Comparison of ENCODE assay signal across 8 cellular contexts in the genomic region with DNA sequence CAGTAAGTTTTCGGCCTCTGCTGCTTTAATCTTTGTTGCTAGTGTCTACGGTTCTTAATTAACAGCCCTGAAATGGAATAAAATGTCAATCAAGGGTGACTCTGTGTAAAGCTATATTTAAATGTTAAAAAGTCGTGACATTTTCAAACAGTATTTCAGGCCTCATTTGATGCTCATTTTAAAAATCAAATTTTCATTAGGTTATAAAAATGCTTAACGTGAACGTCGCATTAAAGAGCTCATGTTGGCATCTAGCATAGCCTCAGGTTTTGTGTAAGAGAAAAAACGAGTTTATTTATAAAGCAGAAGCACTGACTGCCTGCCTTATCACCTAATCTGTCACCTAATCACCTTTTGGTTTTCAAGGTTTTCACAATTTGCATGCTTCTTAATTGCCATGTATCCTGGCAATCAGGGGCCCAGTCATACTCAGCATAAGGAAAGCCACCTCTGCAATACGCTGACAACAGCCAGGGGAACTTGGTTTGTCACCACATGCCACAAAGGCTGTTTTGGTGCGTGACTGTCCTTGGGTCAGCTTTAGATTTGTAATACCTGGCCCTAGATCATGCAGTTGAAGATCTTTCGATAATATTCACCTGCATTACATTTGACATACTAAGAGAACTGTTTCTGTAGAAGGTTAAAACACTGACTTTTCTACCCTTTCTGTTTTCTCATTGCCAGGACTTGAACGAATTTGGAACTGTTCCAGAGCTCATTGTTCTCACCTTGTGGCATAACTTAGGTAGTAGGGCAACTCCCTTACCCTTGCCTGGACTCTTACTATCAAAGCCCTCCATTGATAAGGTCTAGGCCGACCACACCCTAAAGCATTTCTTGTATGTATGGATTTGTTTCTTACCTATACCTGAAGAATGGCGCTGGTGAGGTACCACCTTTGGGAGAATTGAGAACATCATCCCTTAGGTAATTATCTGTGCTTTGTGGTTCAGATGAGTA.
A peak's percentile ranks its signal among the peaks of the same experiment; 100 is the strongest.
DNase-seq lines count a peak whose midpoint lies in the region; ATAC-seq and TF ChIP-seq lines count a peak whose summit lies in the region.

No MANE protein-coding gene starts in this region.

- H3K4me1 ChIP-seq in mesodermal cell (ENCODE audit: control insufficient read depth, insufficient read depth, low read length, poor library complexity, severe bottlenecking) (peaks cover 36% of the 10 kb centered on the region), HAP-1 (peaks cover 11% of the 10 kb centered on the region), neural progenitor cell (no peaks in the 10 kb centered on the region)

- H3K36me3 ChIP-seq in mesodermal cell (ENCODE audit: control insufficient read depth, insufficient read depth, low read length) (no peaks in the 10 kb centered on the region), HAP-1 (replicated peaks) (no peaks in the 10 kb centered on the region), neural progenitor cell (no peaks in the 10 kb centered on the region)

- H3K36me3 Mint-ChIP-seq in HFFc6 (ENCODE audit: low read depth) (no peaks in the 10 kb centered on the region), neural progenitor cell (no peaks in the 10 kb centered on the region)
- H3K36me3 Mint-ChIP-seq in activated T-cell treated with anti-CD3 and anti-CD28 coated beads, Interleukin-2, amount 50 U/mL, for 72 hours (ENCODE audit: insufficient read depth in 2 of 2): no peaks in the 10 kb centered on the region

- CTCF ChIA-PET in AG04450 (lab: Charles Lee): interaction anchor here (0.6 to 5.1 kb wide), 101 partner anchors 8 to 1199 kb away, joined by 3 to 57 read pairs (median 4); a partner anchor contains a TSS

- H4K20me1 ChIP-seq in neural progenitor cell (ENCODE audit: low read depth): no peaks in the 10 kb centered on the region

- in situ Hi-C loops in HAP-1 (cut with MboI; ENCODE audit: low sequenced_read_pairs): loop anchor here (25.0 kb wide), 2 partner anchors 358 to 908 kb away; no protein-coding TSS in a partner anchor

- no peaks in the 10 kb centered on the region for H3K9me3 Mint-ChIP-seq in HFFc6
- no peaks in the 10 kb centered on the region for H3K9me3 Mint-ChIP-seq in activated T-cell treated with anti-CD3 and anti-CD28 coated beads, Interleukin-2, amount 50 U/mL, for 72 hours
- no peaks in the 10 kb centered on the region for H3K9me3 Mint-ChIP-seq in neural progenitor cell

- H3K27ac ChIP-seq in AG04450 (ENCODE audit: low read depth, low read length): peak overlapping the region; percentile 95
- peak overlapping the region; percentile 87 for H3K27ac ChIP-seq in mesodermal cell (ENCODE audit: low read depth, low read length, severe bottlenecking)
- H3K27ac ChIP-seq in neural progenitor cell: no peak overlapping the region

- H2AFZ ChIP-seq in neural progenitor cell (replicated peaks): no peak overlapping the region

- no peak overlapping the region for H3K9ac ChIP-seq in neural progenitor cell

- TF ChIP-seq CTCF in AG04450 (IDR thresholded peaks at IDR 0.05; ENCODE audit: low read depth, low read length) (no peak), HFFc6 (IDR thresholded peaks at IDR 0.05) (peak; percentile 39), neural progenitor cell (IDR thresholded peaks at IDR 0.05) (no peak)

- H3K79me2 ChIP-seq in neural progenitor cell (ENCODE audit: low read depth): no peaks in the 10 kb centered on the region

- H3K4me3 Mint-ChIP-seq in HFFc6: peak overlapping the region; percentile 69
- H3K4me3 Mint-ChIP-seq in activated T-cell treated with anti-CD3 and anti-CD28 coated beads, Interleukin-2, amount 50 U/mL, for 72 hours: peak overlapping the region; percentile 59 to 69
- no peak overlapping the region for H3K4me3 Mint-ChIP-seq in neural progenitor cell

- DNase-seq in AG04450 (ENCODE audit: low read depth, low spot score): no peak
- no peak for DNase-seq in HFFc6
- peak; percentile 61 to 77 for DNase-seq in activated T-cell treated with anti-CD3 and anti-CD28 coated beads, Interleukin-2, amount 50 U/mL, for 72 hours
- no peak for DNase-seq in cerebellum (ENCODE audit: low spot score)
- no peak for DNase-seq in HAP-1 (ENCODE audit: low spot score in 2 of 2)
- no peak for DNase-seq in neural progenitor cell (ENCODE audit: low spot score)

- H3K9me3 ChIP-seq in AG04450 (ENCODE audit: control insufficient read depth, insufficient read depth, low read length) (no peaks in the 10 kb centered on the region), mesodermal cell (ENCODE audit: control insufficient read depth, low read length) (no peaks in the 10 kb centered on the region), HAP-1 (no peaks in the 10 kb centered on the region), neural progenitor cell (ENCODE audit: low read depth) (no peaks in the 10 kb centered on the region)

- H3F3A ChIP-seq in neural progenitor cell (ENCODE audit: low read depth): no peaks in the 10 kb centered on the region

- H3K4me3 ChIP-seq in AG04450 (ENCODE audit: low read depth, low read length) (no peak overlapping the region), mesodermal cell (ENCODE audit: extremely low read depth, insufficient read depth, low read length, poor library complexity, severe bottlenecking) (no peak overlapping the region), HAP-1 (no peak overlapping the region), neural progenitor cell (no peak overlapping the region)

- H3K4me1 Mint-ChIP-seq in HFFc6 (ENCODE audit: low read depth) (no peaks in the 10 kb centered on the region), neural progenitor cell (peaks cover 7% of the 10 kb centered on the region)
- peaks cover 10% of the 10 kb centered on the region for H3K4me1 Mint-ChIP-seq in activated T-cell treated with anti-CD3 and anti-CD28 coated beads, Interleukin-2, amount 50 U/mL, for 72 hours (ENCODE audit: low read depth)

- ATAC-seq in activated T-cell treated with anti-CD3 and anti-CD28 coated beads, Interleukin-2, amount 50 U/mL, for 72 hours (replicated peaks in 1 of 2): peak; percentile 63 to 71
- ATAC-seq in GM19035 (IDR thresholded peaks at IDR 0.05; ENCODE audit: unreplicated experiment): no peak

- 47 to 56% methylated on average over 7 of the region's 13 CpGs for WGBS in mesodermal cell (ENCODE audit: insufficient coverage in 2 of 2), 2 experiments

- H3K27ac Mint-ChIP-seq in HFFc6: no peak overlapping the region
- peak overlapping the region; percentile 91 for H3K27ac Mint-ChIP-seq in activated T-cell treated with anti-CD3 and anti-CD28 coated beads, Interleukin-2, amount 50 U/mL, for 72 hours
- no peak overlapping the region for H3K27ac Mint-ChIP-seq in neural progenitor cell

- POLR2A ChIA-PET in AG04450 (lab: Yijun Ruan, JAX): interaction anchor here (1.0 kb wide), 2 partner anchors 179 to 428 kb away, joined by 4 to 5 read pairs; no protein-coding TSS in a partner anchor

- H3K27me3 ChIP-seq in AG04450 (ENCODE audit: control insufficient read depth, insufficient read depth, low read length): no peaks in the 10 kb centered on the region
- H3K27me3 ChIP-seq in HAP-1 (ENCODE audit: low read depth): no peaks in the 10 kb centered on the region; the same call in 1 of the 2 replicates
- no peaks in the 10 kb centered on the region for H3K27me3 ChIP-seq in neural progenitor cell

- no peak overlapping the region for H3K4me2 ChIP-seq in neural progenitor cell

- no peaks in the 10 kb centered on the region; the same call in none of the 2 replicates for H3K27me3 Mint-ChIP-seq in HFFc6 (ENCODE audit: insufficient read depth)
- H3K27me3 Mint-ChIP-seq in activated T-cell treated with anti-CD3 and anti-CD28 coated beads, Interleukin-2, amount 50 U/mL, for 72 hours (ENCODE audit: low read depth): peaks cover 8% of the 10 kb centered on the region
- peaks cover 3% of the 10 kb centered on the region for H3K27me3 Mint-ChIP-seq in neural progenitor cell (ENCODE audit: insufficient read depth, low read depth)

Comparison
In these comparisons a context has a peak if more than half of its experiments do, and no peak if none do; other contexts are left out.
1. DNase-seq: peak in activated T-cell treated with anti-CD3 and anti-CD28 coated beads, Interleukin-2, amount 50 U/mL, for 72 hours (2 of 2); none in AG04450 (single experiment), HFFc6 (single experiment), cerebellum (single experiment), HAP-1 (0 of 2) and neural progenitor cell (single experiment).